Comparison of ENCODE assay signal across 27 cellular contexts in the genomic region with DNA sequence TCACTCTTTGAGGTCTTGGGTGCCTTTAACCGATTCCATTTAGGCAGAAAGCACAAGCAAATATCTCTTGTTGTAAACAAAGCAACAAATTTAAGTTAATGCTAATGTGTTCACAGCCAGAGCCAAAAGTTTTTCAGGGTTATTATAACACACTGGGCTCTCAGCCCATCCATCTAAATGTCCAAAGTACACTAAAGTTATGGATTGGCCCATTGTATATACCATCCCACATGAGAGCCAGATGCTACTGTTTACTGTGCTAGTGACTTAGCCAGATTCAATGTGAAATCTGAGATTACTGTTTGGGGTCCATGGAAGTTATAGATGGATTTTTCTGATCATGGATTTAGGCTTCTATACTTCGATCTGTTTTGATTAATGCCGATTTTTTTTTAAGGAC.
"Had no signal": no experiment of that assay in that cellular context is flagged by ENCODE, and none has a peak within 500 bp of the region (broad histone marks: within the 10 kb centered on the region; RNA-seq: fewer than 3 reads in every experiment).

No MANE protein-coding gene starts in this region.

- ATAC-seq: effector memory CD8-positive, alpha-beta T cell; heart right ventricle; right cardiac atrium; stimulated activated naive B cell treated with anti-CD40 and anti-IgM and Interleukin-4, amounts not matched to agents 10 μg/mL and 1 μg/mL and 100 μg/mL, for 72 hours; upper lobe of right lung had no signal

- H3K4me1 ChIP-seq: upper lobe of right lung had no signal

- H3K4me3 Mint-ChIP-seq: activated CD4-positive, alpha-beta memory T cell treated with anti-CD3 and anti-CD28 coated beads for 36 hours; activated CD4-positive, alpha-beta T cell treated with anti-CD3 and anti-CD28 coated beads, Interleukin-2, amount 10 ng/mL, durations not matched to agents 24 days and 14 days; activated naive CD4-positive, alpha-beta T cell treated with anti-CD3 and anti-CD28 coated beads, Interleukin-2, amount 10 ng/mL, durations not matched to agents 7 days and 5 days; activated naive CD8-positive, alpha-beta T cell treated with anti-CD3 and anti-CD28 coated beads, Interleukin-2, amount 10 ng/mL, durations not matched to agents 7 days and 5 days; activated T-helper 1 cell treated with anti-CD3 and anti-CD28 coated beads, Interleukin-12 subunit alpha, Interleukin-12 subunit beta, Interleukin-2, Interleukin-4 antibody, amounts not matched to agents 30 ng/mL and 10 ng/mL and 1 ng/mL, durations not matched to agents 14 hours and 24 hours and 36 hours; effector memory CD8-positive, alpha-beta T cell; nephron; stimulated activated naive B cell treated with anti-CD40 and anti-IgM and Interleukin-4, amounts not matched to agents 10 μg/mL and 1 μg/mL and 100 μg/mL, for 72 hours had no signal

- H3K36me3 ChIP-seq: ascending aorta, brain microvascular endothelial cell, heart right ventricle, stomach, thyroid gland, upper lobe of right lung had no signal

- H3K27ac Mint-ChIP-seq: activated CD4-positive, alpha-beta memory T cell treated with anti-CD3 and anti-CD28 coated beads for 36 hours; activated CD4-positive, alpha-beta T cell treated with anti-CD3 and anti-CD28 coated beads, Interleukin-2, amount 10 ng/mL, durations not matched to agents 24 days and 14 days; activated naive CD4-positive, alpha-beta T cell treated with anti-CD3 and anti-CD28 coated beads, Interleukin-2, amount 10 ng/mL, durations not matched to agents 7 days and 5 days; activated naive CD8-positive, alpha-beta T cell treated with anti-CD3 and anti-CD28 coated beads, Interleukin-2, amount 10 ng/mL, durations not matched to agents 7 days and 5 days; activated T-helper 1 cell treated with anti-CD3 and anti-CD28 coated beads, Interleukin-12 subunit alpha, Interleukin-12 subunit beta, Interleukin-2, Interleukin-4 antibody, amounts not matched to agents 30 ng/mL and 10 ng/mL and 1 ng/mL, durations not matched to agents 14 hours and 24 hours and 36 hours; effector memory CD8-positive, alpha-beta T cell; stimulated activated naive B cell treated with anti-CD40 and anti-IgM and Interleukin-4, amounts not matched to agents 10 μg/mL and 1 μg/mL and 100 μg/mL, for 72 hours had no signal

- H3K36me3 Mint-ChIP-seq: activated CD4-positive, alpha-beta memory T cell treated with anti-CD3 and anti-CD28 coated beads for 36 hours; activated naive CD4-positive, alpha-beta T cell treated with anti-CD3 and anti-CD28 coated beads, Interleukin-2, amount 10 ng/mL, durations not matched to agents 7 days and 5 days; activated naive CD8-positive, alpha-beta T cell treated with anti-CD3 and anti-CD28 coated beads, Interleukin-2, amount 10 ng/mL, durations not matched to agents 7 days and 5 days; stimulated activated naive B cell treated with anti-CD40 and anti-IgM and Interleukin-4, amounts not matched to agents 10 μg/mL and 1 μg/mL and 100 μg/mL, for 72 hours had no signal

- H3K9me3 ChIP-seq: ascending aorta, heart right ventricle, left ventricle myocardium inferior, stomach, thyroid gland, upper lobe of right lung had no signal

- H3K27me3 ChIP-seq: ascending aorta, brain microvascular endothelial cell, heart right ventricle, stomach, thyroid gland had no signal

- DNase-seq: activated CD4-positive, alpha-beta memory T cell treated with anti-CD3 and anti-CD28 coated beads for 36 hours; activated CD4-positive, alpha-beta T cell treated with anti-CD3 and anti-CD28 coated beads, Interleukin-2, amount 10 ng/mL, durations not matched to agents 24 days and 14 days; activated CD4-positive, CD25-positive, alpha-beta regulatory T cell treated with anti-CD3 and anti-CD28 coated beads, Interleukin-2, amount 50 U/mL, for 72 hours; activated CD8-positive, alpha-beta memory T cell treated with anti-CD3 and anti-CD28 coated beads, Interleukin-2, amount 50 U/mL, for 4 hours; activated gamma-delta T cell; activated naive CD4-positive, alpha-beta T cell treated with anti-CD3 and anti-CD28 coated beads, Interleukin-2, amount 10 ng/mL, durations not matched to agents 7 days and 5 days; activated naive CD8-positive, alpha-beta T cell treated with anti-CD3 and anti-CD28 coated beads, Interleukin-2, amount 10 ng/mL, durations not matched to agents 7 days and 5 days; activated T-cell treated with anti-CD3 and anti-CD28 coated beads, Interleukin-2, amount 50 U/mL, for 1 hour; brain microvascular endothelial cell; caudate nucleus; cortex of kidney; effector memory CD8-positive, alpha-beta T cell; erythroblast; heart right ventricle; kidney glomerular epithelial cell; left ventricle myocardium inferior; posterior cingulate gyrus; right cardiac atrium; stimulated activated CD4-positive, alpha-beta T cell treated with anti-CD3 and anti-CD28 coated beads, Interleukin-15, amount 100 ng/mL, for 24 hours; stimulated activated CD4-positive, alpha-beta T cell treated with anti-CD3 and anti-CD28 coated beads, Interleukin-2, amount 100 ng/mL, for 24 hours; stimulated activated naive B cell treated with anti-CD40 and anti-IgM and Interleukin-4, amounts not matched to agents 10 μg/mL and 1 μg/mL and 100 μg/mL, for 72 hours; stomach; thyroid gland; upper lobe of right lung had no signal

- H3K4me1 Mint-ChIP-seq: activated naive CD4-positive, alpha-beta T cell treated with anti-CD3 and anti-CD28 coated beads, Interleukin-2, amount 10 ng/mL, durations not matched to agents 7 days and 5 days; activated naive CD8-positive, alpha-beta T cell treated with anti-CD3 and anti-CD28 coated beads, Interleukin-2, amount 10 ng/mL, durations not matched to agents 7 days and 5 days had no signal

- H3K27ac ChIP-seq: ascending aorta, brain microvascular endothelial cell, heart right ventricle, left ventricle myocardium inferior, stomach, thyroid gland, upper lobe of right lung had no signal

- H3K9me3 Mint-ChIP-seq: activated CD4-positive, alpha-beta memory T cell treated with anti-CD3 and anti-CD28 coated beads for 36 hours; activated naive CD4-positive, alpha-beta T cell treated with anti-CD3 and anti-CD28 coated beads, Interleukin-2, amount 10 ng/mL, durations not matched to agents 7 days and 5 days; activated naive CD8-positive, alpha-beta T cell treated with anti-CD3 and anti-CD28 coated beads, Interleukin-2, amount 10 ng/mL, durations not matched to agents 7 days and 5 days; activated T-helper 1 cell treated with anti-CD3 and anti-CD28 coated beads, Interleukin-12 subunit alpha, Interleukin-12 subunit beta, Interleukin-2, Interleukin-4 antibody, amounts not matched to agents 30 ng/mL and 10 ng/mL and 1 ng/mL, durations not matched to agents 14 hours and 24 hours and 36 hours; effector memory CD8-positive, alpha-beta T cell; stimulated activated naive B cell treated with anti-CD40 and anti-IgM and Interleukin-4, amounts not matched to agents 10 μg/mL and 1 μg/mL and 100 μg/mL, for 72 hours had no signal

- H3K4me3 ChIP-seq: ascending aorta, heart right ventricle, left ventricle myocardium inferior, stomach, thyroid gland, upper lobe of right lung had no signal
